In the genomic region with DNA sequence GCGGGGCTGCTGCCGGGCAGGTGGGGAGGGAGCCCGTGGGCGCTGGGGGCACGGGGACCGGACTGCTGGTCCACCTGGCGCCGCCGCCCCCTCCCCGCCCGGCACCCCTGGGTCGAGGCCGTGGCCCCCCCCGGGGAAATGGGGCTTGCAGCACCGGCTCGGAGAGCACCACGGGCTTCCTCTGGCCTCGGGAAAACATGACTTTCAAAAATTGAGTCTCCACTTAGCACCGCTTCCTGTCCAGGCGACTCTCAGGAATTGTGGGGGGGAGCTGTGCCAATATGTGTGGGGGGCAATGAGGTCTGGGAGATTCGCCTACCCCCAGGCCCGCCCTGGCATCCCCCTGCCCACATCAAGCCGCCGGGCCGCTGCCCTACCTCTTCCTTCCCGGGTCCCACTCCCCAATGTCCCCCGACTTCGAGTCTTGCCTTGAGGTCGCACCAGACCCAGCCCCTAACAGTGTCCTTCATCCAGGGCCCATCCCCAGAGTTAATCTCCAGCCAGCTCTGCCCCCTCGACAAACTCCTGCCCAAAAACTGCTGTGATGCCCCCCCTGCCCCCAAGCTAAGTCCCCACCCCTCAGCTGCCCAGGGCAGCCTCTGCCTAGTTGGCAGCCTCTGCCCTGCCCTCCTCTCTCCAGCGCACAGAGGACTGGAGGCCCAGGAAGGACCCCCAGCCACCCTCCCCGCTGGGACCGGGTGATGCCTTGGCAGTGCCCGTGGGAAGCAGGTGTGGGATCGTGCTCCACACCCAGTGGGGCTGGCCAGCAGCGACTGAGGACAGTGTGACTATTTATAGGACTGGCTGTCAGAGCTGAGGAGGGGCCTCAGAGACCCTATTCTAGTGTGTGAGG, we compare ENCODE assay signal across 8 cellular contexts. TPM values are rescaled to one million over a fixed set of nuclear protein-coding genes. Genes with fewer than 3 reads are reported as not detected.
DNase-seq lines count a peak whose midpoint lies in the region; ATAC-seq and TF ChIP-seq lines count a peak whose summit lies in the region.

No MANE protein-coding gene starts in this region.

- H3K4me3 Mint-ChIP-seq in central memory CD8-positive, alpha-beta T cell = peak overlapping the region; percentile 57
- H3K4me3 Mint-ChIP-seq in mesothelial cell of epicardium = peak overlapping the region; percentile 57

- DNase-seq in A673 (ENCODE audit: low spot score) = no peak
- DNase-seq in central memory CD8-positive, alpha-beta T cell (ENCODE audit: low spot score in 2 of 2) = no peak
- no peak for DNase-seq in mesothelial cell of epicardium (ENCODE audit: low spot score in 2 of 2, unreplicated experiment in 2 of 2)
- DNase-seq in stimulated activated CD8-positive, alpha-beta memory T cell treated with anti-CD3 and anti-CD28 coated beads, Interleukin-4, amount 100 ng/mL, for 48 hours = no peak
- DNase-seq in DMS153 (lab: John Stamatoyannopoulos, UW) = no peak

- H3K27ac ChIP-seq in A673 (ENCODE audit: low read depth, low read length, poor library complexity, severe bottlenecking) (peak overlapping the region; percentile 60), HUES48 (ENCODE audit: low read depth, low read length) (no peak overlapping the region)

- H3K4me1 Mint-ChIP-seq in central memory CD8-positive, alpha-beta T cell = peaks cover 6% of the 10 kb centered on the region
- peaks cover 9% of the 10 kb centered on the region for H3K4me1 Mint-ChIP-seq in mesothelial cell of epicardium

- H3K27ac Mint-ChIP-seq in central memory CD8-positive, alpha-beta T cell (ENCODE audit: low read depth) = no peak overlapping the region
- peak overlapping the region; percentile 12 for H3K27ac Mint-ChIP-seq in mesothelial cell of epicardium

- H3K9me3 Mint-ChIP-seq in central memory CD8-positive, alpha-beta T cell = no peaks in the 10 kb centered on the region
- H3K9me3 Mint-ChIP-seq in mesothelial cell of epicardium = no peaks in the 10 kb centered on the region

- intact Hi-C loops in A673 (cut with micrococcal nuclease; ENCODE audit: unreplicated experiment) = no loop called here

- no peak for TF ChIP-seq CTCF in A673 (conservative IDR thresholded peaks at IDR 0.05; ENCODE audit: low read depth, low read length)
- no peak for TF ChIP-seq CTCF in mesothelial cell of epicardium (IDR thresholded peaks at IDR 0.05; ENCODE audit: unreplicated experiment)

- no TSS peak for BruUV-seq in A673 (replicated peaks; lab: Mats Ljungman, UMichigan)

- CTCF ChIA-PET in A673 (lab: Charles Lee) = no interaction called here

- no peak for ATAC-seq in central memory CD8-positive, alpha-beta T cell (replicated peaks; ENCODE audit: extremely low read depth, poor library complexity, severe bottlenecking)
- ATAC-seq in GM18502 (IDR thresholded peaks at IDR 0.05; ENCODE audit: poor library complexity, unreplicated experiment) (no peak), esophagus mucosa (no peak)

- H3K4me3 ChIP-seq in A673 (ENCODE audit: low read depth, low read length, poor library complexity, severe bottlenecking) (peak overlapping the region; percentile 58), HUES48 (ENCODE audit: low read depth, low read length) (peak overlapping the region; percentile 60)

- H3K27me3 ChIP-seq in A673 (replicated peaks; ENCODE audit: insufficient read depth, low read depth, low read length, poor library complexity) = no peaks in the 10 kb centered on the region
- H3K27me3 ChIP-seq in HUES48 (ENCODE audit: control insufficient read depth, insufficient read depth, low read length) = no peaks in the 10 kb centered on the region

- H3K4me1 ChIP-seq in A673 (ENCODE audit: insufficient read depth, low read length, poor library complexity, severe bottlenecking) (peaks cover 32% of the 10 kb centered on the region), HUES48 (ENCODE audit: control insufficient read depth, insufficient read depth, low read length) (peaks cover 4% of the 10 kb centered on the region; the same call in 1 of the 2 replicates)

- H3K27me3 Mint-ChIP-seq in central memory CD8-positive, alpha-beta T cell = peaks cover 35% of the 10 kb centered on the region
- H3K27me3 Mint-ChIP-seq in mesothelial cell of epicardium (ENCODE audit: low read depth) = no peaks in the 10 kb centered on the region

- H3K36me3 ChIP-seq in A673 (ENCODE audit: insufficient read depth, low read length, poor library complexity, severe bottlenecking) = peaks cover 5% of the 10 kb centered on the region
- no peaks in the 10 kb centered on the region for H3K36me3 ChIP-seq in HUES48 (ENCODE audit: control insufficient read depth, insufficient read depth, low read length)

- no peaks in the 10 kb centered on the region for H3K36me3 Mint-ChIP-seq in central memory CD8-positive, alpha-beta T cell (ENCODE audit: insufficient read depth)
- H3K36me3 Mint-ChIP-seq in mesothelial cell of epicardium = no peaks in the 10 kb centered on the region

- H3K9me3 ChIP-seq in A673 (ENCODE audit: low read depth, low read length, poor library complexity, severe bottlenecking) (no peaks in the 10 kb centered on the region), HUES48 (ENCODE audit: control insufficient read depth, insufficient read depth, low read length) (no peaks in the 10 kb centered on the region)

- POLR2A ChIA-PET in A673 (lab: Charles Lee; ENCODE audit: low non-redundant PET) = no interaction called here

- H3K9ac ChIP-seq in HUES48 (ENCODE audit: low read depth, low read length) = no peak overlapping the region

RNA-seq across cellular contexts. Expression of a gene that starts 3.9 kb away (rescaled TPM):
- total RNA-seq in A673 (2021) (79.5 and 98.5 TPM in 2 replicates), mesothelial cell of epicardium (35.6 to 39.3 TPM (median 38.2 TPM) in 3 replicates), esophagus mucosa (13.0 TPM)

RNA-seq across cellular contexts. Expression of a gene that starts 20.7 kb away (rescaled TPM):
- 56.0 and 57.7 TPM in 2 replicates for total RNA-seq in A673 (2021)
- 32.8 to 36.1 TPM (median 34.9 TPM) in 3 replicates for total RNA-seq in mesothelial cell of epicardium
- 91.7 TPM for total RNA-seq in esophagus mucosa

RNA-seq across cellular contexts. Expression of a gene that starts 45.8 kb away (rescaled TPM):
- total RNA-seq in A673 (2021) (26.4 and 35.3 TPM in 2 replicates), mesothelial cell of epicardium (56.2 to 60.5 TPM (median 58.1 TPM) in 3 replicates), esophagus mucosa (0.76 TPM)

Comparison
In these comparisons a context has a peak if more than half of its experiments do, and no peak if none do; other contexts are left out.
1. RNA of a gene that starts 45.8 kb away (total RNA-seq): 56.2 to 60.5 TPM in mesothelial cell of epicardium and 26.4 to 35.3 TPM in A673; 0.76 TPM in esophagus mucosa (single experiment); every median in the first group is over 10 times any median in the second.